ENCODE assay signal across 1 cellular context in genomic region chr6:36955671-36956070, GRCh38.
TF ChIP-seq lines count a peak whose summit lies in the region.

No MANE protein-coding gene starts in this region.

TF ChIP-seq in endothelial cell of umbilical vein, 7 proteins besides CTCF, POLR2A, EP300 and RAD21:
- TF ChIP-seq MYC (IDR thresholded peaks at IDR 0.05; ENCODE audit: low read depth, low read length) (no peak), GATA2 (IDR thresholded peaks at IDR 0.05; ENCODE audit: insufficient read depth, insufficient read length, low read depth, low read length) (no peak), FOS (IDR thresholded peaks at IDR 0.05; ENCODE audit: borderline replicate concordance, insufficient read depth, low read length) (no peak), MAX (IDR thresholded peaks at IDR 0.05; ENCODE audit: insufficient read depth, insufficient read length) (no peak), EZH2 (IDR thresholded peaks at IDR 0.05; ENCODE audit: borderline replicate concordance, low read depth, low read length, severe bottlenecking) (no peak), JUN (IDR thresholded peaks at IDR 0.05; ENCODE audit: borderline replicate concordance, insufficient read depth, insufficient read length, low read depth) (no peak), POLR2AphosphoS5 (IDR thresholded peaks at IDR 0.05; ENCODE audit: insufficient read depth, low read depth, low read length) (no peak)
